14 cellular contexts compared by ENCODE assay signal in genomic region chr6:140956567-140957306, GRCh38.
DNase-seq lines count a peak whose midpoint lies in the region; ATAC-seq and TF ChIP-seq lines count a peak whose summit lies in the region.
"Had no signal": no experiment of that assay in that cellular context is flagged by ENCODE, and none has a peak within 500 bp of the region (broad histone marks: within the 10 kb centered on the region; RNA-seq: fewer than 3 reads in every experiment).

No MANE protein-coding gene starts in this region.

- H3K27me3 ChIP-seq in PC-9 (ENCODE audit: insufficient read depth, low read depth), result no peaks in the 10 kb centered on the region
- H3K27me3 ChIP-seq: BE2C, spleen had no signal

- no peaks in the 10 kb centered on the region for H3K36me3 Mint-ChIP-seq in MCF 10A (ENCODE audit: insufficient read depth, unreplicated experiment)
- H3K36me3 Mint-ChIP-seq: naive thymus-derived CD4-positive, alpha-beta T cell had no signal

- no peaks in the 10 kb centered on the region for H3K9me3 ChIP-seq in PC-9 (ENCODE audit: insufficient read depth, low read depth)
- H3K9me3 ChIP-seq: BE2C, spleen had no signal

- no peaks in the 10 kb centered on the region; the same call in 1 of the 2 replicates for H3K9me2 ChIP-seq in PC-9 (ENCODE audit: insufficient read depth)

- no peak overlapping the region for H3K4me2 ChIP-seq in PC-9

- intact Hi-C loops in PC-9 (cut with micrococcal nuclease; ENCODE audit: unreplicated experiment) (no loop called here), MCF 10A (cut with micrococcal nuclease) (no loop called here)

- DNase-seq in COLO668 (lab: John Stamatoyannopoulos, UW; ENCODE audit: unreplicated experiment) (peak; percentile 32), NCI-H128 (lab: John Stamatoyannopoulos, UW; ENCODE audit: unreplicated experiment) (peak; percentile 56), NCI-H774 (lab: John Stamatoyannopoulos, UW) (peak; percentile 68), fibroblast of the aortic adventitia (ENCODE audit: low read depth) (peak; percentile 50), PC-9 (no peak), MCF 10A (ENCODE audit: unreplicated experiment) (no peak)
- DNase-seq in activated naive CD4-positive, alpha-beta T cell treated with anti-CD3 and anti-CD28 coated beads, Interleukin-2, amount 50 U/mL, for 16 hours, result no peak
- DNase-seq: amniotic stem cell; BE2C; islet precursor cell; naive thymus-derived CD4-positive, alpha-beta T cell; NCI-H226; spleen had no signal

- CTCF ChIA-PET in PC-9 (lab: Charles Lee) (no interaction called here), MCF 10A (lab: Yijun Ruan, JAX) (interaction anchor here (0.6 kb wide), 1 partner anchor 187 kb away, joined by 3 read pairs; no protein-coding TSS in a partner anchor)

- no peaks in the 10 kb centered on the region for H3K4me1 ChIP-seq in PC-9 (replicated peaks; ENCODE audit: insufficient read depth)
- H3K4me1 ChIP-seq: BE2C, spleen had no signal

- no peak overlapping the region for H3K27ac ChIP-seq in PC-9
- H3K27ac ChIP-seq: spleen had no signal

- no peak overlapping the region for H3K27ac Mint-ChIP-seq in MCF 10A (ENCODE audit: low read depth, unreplicated experiment)
- H3K27ac Mint-ChIP-seq: naive thymus-derived CD4-positive, alpha-beta T cell had no signal

- H3K79me2 ChIP-seq in PC-9 (ENCODE audit: low read depth), result no peaks in the 10 kb centered on the region

- H3K9me3 Mint-ChIP-seq in MCF 10A (ENCODE audit: unreplicated experiment), result no peaks in the 10 kb centered on the region
- H3K9me3 Mint-ChIP-seq: naive thymus-derived CD4-positive, alpha-beta T cell had no signal

- H4K20me1 ChIP-seq in PC-9 (ENCODE audit: insufficient read depth), result no peaks in the 10 kb centered on the region

- no peak for ATAC-seq in HG02885 (IDR thresholded peaks at IDR 0.05; ENCODE audit: poor library complexity, unreplicated experiment)
- ATAC-seq: naive thymus-derived CD4-positive, alpha-beta T cell had no signal

- POLR2A ChIA-PET in PC-9 (lab: Charles Lee; ENCODE audit: unreplicated experiment), result no interaction called here
- POLR2A ChIA-PET in MCF 10A (lab: Yijun Ruan, JAX), result no interaction called here

- no peaks in the 10 kb centered on the region for H3K36me3 ChIP-seq in PC-9 (ENCODE audit: low read depth)
- H3K36me3 ChIP-seq: BE2C, spleen had no signal

- BruUV-seq in PC-9 (replicated peaks; lab: Mats Ljungman, UMichigan) (no TSS peak), MCF 10A (replicated peaks; lab: Mats Ljungman, UMichigan) (no TSS peak)

- H2AFZ ChIP-seq in PC-9, result no peak overlapping the region; the same call in 1 of the 2 replicates

- H3K4me3 Mint-ChIP-seq in MCF 10A (ENCODE audit: unreplicated experiment), result no peak overlapping the region
- H3K4me3 Mint-ChIP-seq: naive thymus-derived CD4-positive, alpha-beta T cell had no signal

- H3K27me3 Mint-ChIP-seq in MCF 10A (ENCODE audit: insufficient read depth, unreplicated experiment), result no peaks in the 10 kb centered on the region
- H3K27me3 Mint-ChIP-seq: naive thymus-derived CD4-positive, alpha-beta T cell had no signal

- no peak overlapping the region for H3K4me3 ChIP-seq in fibroblast of the aortic adventitia (ENCODE audit: low read depth, low read length)
- H3K4me3 ChIP-seq in PC-9, result no peak overlapping the region
- H3K4me3 ChIP-seq: spleen had no signal

- TF ChIP-seq CTCF in fibroblast of the aortic adventitia (IDR thresholded peaks at IDR 0.05; ENCODE audit: insufficient read depth, low read length) (no peak), PC-9 (conservative IDR thresholded peaks at IDR 0.05) (no peak), MCF 10A (IDR thresholded peaks at IDR 0.05; ENCODE audit: unreplicated experiment) (no peak)

- H3F3A ChIP-seq in PC-9 (ENCODE audit: insufficient read depth, low read depth), result no peaks in the 10 kb centered on the region

- no peaks in the 10 kb centered on the region for H3K4me1 Mint-ChIP-seq in MCF 10A (ENCODE audit: insufficient read depth, unreplicated experiment)
- H3K4me1 Mint-ChIP-seq: naive thymus-derived CD4-positive, alpha-beta T cell had no signal

Comparison
In these comparisons a context has a peak if more than half of its experiments do, and no peak if none do; other contexts are left out.
1. DNase-seq: peak in COLO668 (single experiment), NCI-H128 (single experiment), NCI-H774 (single experiment) and fibroblast of the aortic adventitia (single experiment); none in PC-9 (0 of 2), MCF 10A (single experiment) and activated naive CD4-positive, alpha-beta T cell treated with anti-CD3 and anti-CD28 coated beads, Interleukin-2, amount 50 U/mL, for 16 hours (single experiment).